Comparison of ENCODE assay signal across 8 cellular contexts in genomic region chr11:67120456-67120855, GRCh38. TPM values are rescaled to one million over a fixed set of nuclear protein-coding genes. Genes with fewer than 3 reads are reported as not detected.
A peak's percentile ranks its signal among the peaks of the same experiment; 100 is the strongest.
DNase-seq lines count a peak whose midpoint lies in the region; ATAC-seq and TF ChIP-seq lines count a peak whose summit lies in the region.

No MANE protein-coding gene starts in this region.

- H2AFZ ChIP-seq in hepatocyte, result no peak overlapping the region

- no peaks in the 10 kb centered on the region for H3K9me3 ChIP-seq in HEK293 (ENCODE audit: control insufficient read depth, insufficient read depth, low read depth, low read length)
- no peaks in the 10 kb centered on the region for H3K9me3 ChIP-seq in hepatocyte (ENCODE audit: low read depth)

- no peaks in the 10 kb centered on the region for H3K27me3 ChIP-seq in hepatocyte

- DNase-seq in hepatocyte (ENCODE audit: low spot score) (no peak), SIG-M5 (lab: John Stamatoyannopoulos, UW) (no peak), NCI-H1436 (lab: John Stamatoyannopoulos, UW) (no peak), ecto neural progenitor cell (ENCODE audit: low spot score) (no peak)

- H3K4me3 ChIP-seq in HEK293 (ENCODE audit: low read depth, low read length) (peak overlapping the region; percentile 87), WI38 (ENCODE audit: low read depth, low read length) (peak overlapping the region; percentile 88), hepatocyte (peak overlapping the region; percentile 72), skin epidermis (peak overlapping the region; percentile 56 to 94 (median 80))

- H3K79me2 ChIP-seq in hepatocyte, result peaks cover 59% of the 10 kb centered on the region

- POLR2A ChIA-PET in HEK293 (lab: Yijun Ruan, JAX), result interaction anchor here (0.6 to 2.2 kb wide), 3 partner anchors 29 to 352 kb away, joined by 3 to 19 read pairs (median 5); no protein-coding TSS in a partner anchor

- H4K20me1 ChIP-seq in hepatocyte (ENCODE audit: insufficient read depth, poor library complexity, severe bottlenecking), result peaks cover 56% of the 10 kb centered on the region

- H3K27ac ChIP-seq in HEK293 (ENCODE audit: extremely low read depth, low read depth, low read length) (peak overlapping the region; percentile 97; the same call in 1 of the 2 replicates), hepatocyte (peak overlapping the region; percentile 99), skin epidermis (peak overlapping the region in 20 of 21 experiments; percentile 83 to 99 (median 98))

- no peaks in the 10 kb centered on the region; the same call in 1 of the 2 replicates for H3K4me1 ChIP-seq in HEK293 (ENCODE audit: control insufficient read depth, insufficient read depth, low read length)
- peaks cover 17% of the 10 kb centered on the region for H3K4me1 ChIP-seq in hepatocyte (ENCODE audit: insufficient read depth)

- under 1% methylated on average over 12 of the region's 12 CpGs for WGBS in hepatocyte (ENCODE audit: low lambda C conversion rate, missing lambda C conversion rate)

- H3K4me2 ChIP-seq in hepatocyte, result peak overlapping the region; percentile 83

- no peak for TF ChIP-seq CTCF in HEK293 (tag by site-specific recombination; IDR thresholded peaks at IDR 0.05)
- TF ChIP-seq CTCF in WI38 (IDR thresholded peaks at IDR 0.05; ENCODE audit: low read depth, low read length), result no peak
- TF ChIP-seq CTCF in hepatocyte (IDR thresholded peaks at IDR 0.05; ENCODE audit: poor library complexity), result no peak

- ATAC-seq in HG02798 (IDR thresholded peaks at IDR 0.05; ENCODE audit: poor library complexity, unreplicated experiment), result no peak

- CTCF ChIA-PET in HEK293 (lab: Yijun Ruan, JAX), result interaction anchor here (0.6 kb wide), 1 partner anchor 39 kb away, joined by 3 read pairs; no protein-coding TSS in a partner anchor

- peaks cover 7 to 9% of the 10 kb centered on the region in 2 experiments; a peak in 2 of 3 replicates for H3K36me3 ChIP-seq in HEK293 (ENCODE audit: control insufficient read depth in 2 of 2, insufficient read depth in 1 of 2, low read length in 2 of 2)
- no peaks in the 10 kb centered on the region for H3K36me3 ChIP-seq in hepatocyte (replicated peaks; ENCODE audit: insufficient read depth, low read depth)

- H3K9me2 ChIP-seq in hepatocyte (replicated peaks; ENCODE audit: insufficient read depth), result no peaks in the 10 kb centered on the region

TF ChIP-seq in HEK293, 187 proteins besides CTCF, POLR2A, EP300 and RAD21:
- TF ChIP-seq ZNF157 (tag by site-specific recombination; IDR thresholded peaks at IDR 0.05), result no peak
- TF ChIP-seq ZNF426 (tag by site-specific recombination; IDR thresholded peaks at IDR 0.05), result no peak
- 0 out of 2 replicates have a peak, but pooled peaks have one; percentile 70 for TF ChIP-seq MYNN (tag by site-specific recombination; IDR thresholded peaks at IDR 0.05; ENCODE audit: borderline replicate concordance)
- TF ChIP-seq ZNF19 (tag by site-specific recombination; IDR thresholded peaks at IDR 0.05; ENCODE audit: low read depth), result no peak
- no peak for TF ChIP-seq ZNF362 (tag by site-specific recombination; IDR thresholded peaks at IDR 0.05)
- peak; percentile 41 for TF ChIP-seq ZNF335 (tag by site-specific recombination; conservative IDR thresholded peaks at IDR 0.05)
- TF ChIP-seq TRIM28 (IDR thresholded peaks at IDR 0.05; ENCODE audit: borderline replicate concordance, low read length), result no peak
TF ChIP-seq in HEK293: peak in this region for 2.

RNA-seq across cellular contexts. Expression of gene KDM2A, which starts 1.4 kb away (rescaled TPM):
- total RNA-seq in hepatocyte, result 41.3 and 51.2 TPM in 2 replicates
- polyA plus RNA-seq in hepatocyte, result 18.7 and 19.7 TPM in 2 replicates
